20 cellular contexts compared by ENCODE assay signal in the genomic region with DNA sequence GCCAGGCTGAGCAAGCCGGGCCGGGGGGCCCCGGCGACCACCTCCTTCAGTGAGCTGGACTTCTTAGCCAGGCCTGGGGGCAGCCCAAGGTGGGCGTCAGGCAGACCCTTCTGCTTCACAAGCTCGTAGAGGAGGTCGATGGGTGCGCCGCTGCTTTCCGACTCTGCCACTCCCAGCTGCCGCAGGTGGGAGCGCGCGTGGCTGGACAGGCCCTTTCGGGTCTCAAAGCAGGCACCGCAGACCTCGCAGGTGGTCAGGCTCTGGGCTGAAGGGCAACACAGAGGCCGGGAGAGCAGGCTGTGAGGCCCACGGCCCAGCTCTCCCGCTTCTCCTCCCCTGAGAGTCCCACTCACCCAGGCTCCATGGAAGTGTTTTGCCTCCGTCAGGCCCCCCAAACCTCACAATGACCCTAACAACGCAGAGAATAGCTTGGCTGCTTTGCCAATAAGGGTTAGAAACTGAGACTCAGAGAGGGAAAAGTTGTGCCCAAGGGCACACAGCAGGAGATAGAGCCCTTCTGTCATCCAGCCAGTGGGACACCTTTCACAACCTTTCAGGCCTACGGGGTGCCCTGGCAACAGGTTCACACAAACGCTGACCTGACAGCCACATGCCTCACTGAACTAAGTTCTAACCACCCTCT. TPM values are rescaled to one million over a fixed set of nuclear protein-coding genes. Genes with fewer than 3 reads are reported as not detected.
DNase-seq lines count a peak whose midpoint lies in the region; ATAC-seq, FAIRE-seq and TF ChIP-seq lines count a peak whose summit lies in the region.
"Had no signal": no experiment of that assay in that cellular context is flagged by ENCODE, and none has a peak within 500 bp of the region (broad histone marks: within the 10 kb centered on the region; RNA-seq: fewer than 3 reads in every experiment).

No MANE protein-coding gene starts in this region.

- CTCF ChIA-PET in CD4-positive, alpha-beta memory T cell (lab: Charles Lee; ENCODE audit: partially characterized antibody), result interaction anchor here (3.0 to 4.7 kb wide), 2 partner anchors 11 to 126 kb away, joined by 12 to 32 read pairs; a partner anchor contains a TSS
- CTCF ChIA-PET in K562 (lab: Yijun Ruan, JAX; ENCODE audit: low intra/inter-chr PET ratio), result no interaction called here

- DNase-seq in CD4-positive, alpha-beta memory T cell, result no peak
- DNase-seq in K562 (ENCODE audit: extremely low read depth in 1 of 4, low spot score in 3 of 4) (no peak), osteoblast (ENCODE audit: insufficient read length, low spot score, missing footprints) (peak; percentile 76), SW480 (ENCODE audit: low spot score) (no peak), NCI-H510A (lab: John Stamatoyannopoulos, UW) (no peak)
- DNase-seq: adrenal gland; colonic mucosa; COR-L47; GF-D8; MG63; NCI-H2081; retina; SIG-M5; stimulated activated CD4-positive, alpha-beta T cell treated with anti-CD3 and anti-CD28 coated beads, Interleukin-1b, Interleukin-23, amount 100 ng/mL, for 48 hours; upper lobe of left lung had no signal

- TF ChIP-seq RAD21 in K562 (CRISPR knock-in tag; conservative IDR thresholded peaks at IDR 0.05 in 1 of 2, IDR thresholded peaks at IDR 0.05 in 1 of 2), result no peak

- H3K4me2 ChIP-seq in K562 (ENCODE audit: insufficient read depth, low read length), result no peak overlapping the region
- H3K4me2 ChIP-seq in osteoblast (ENCODE audit: insufficient read depth, low read length), result no peak overlapping the region

- H3K27me3 ChIP-seq in CD4-positive, alpha-beta memory T cell (ENCODE audit: insufficient read depth, low read length), result no peaks in the 10 kb centered on the region
- H3K27me3 ChIP-seq in HUES6 (ENCODE audit: control insufficient read depth, insufficient read depth, low read length) (no peaks in the 10 kb centered on the region), K562 (ENCODE audit: control insufficient read depth in 2 of 2, insufficient read depth in 2 of 2, low read length in 2 of 2) (no peaks in the 10 kb centered on the region), osteoblast (ENCODE audit: insufficient read depth, low read length) (no peaks in the 10 kb centered on the region)
- H3K27me3 ChIP-seq: adrenal gland, colonic mucosa, heart left ventricle, MG63, upper lobe of left lung had no signal

- TF ChIP-seq EP300 in K562 (IDR thresholded peaks at IDR 0.05; ENCODE audit: low read length), result no peak

- H3K79me2 ChIP-seq in K562 (ENCODE audit: control insufficient read depth, insufficient read depth, low read length) (peaks cover 44% of the 10 kb centered on the region), osteoblast (ENCODE audit: insufficient read depth, low read length) (peaks cover 54% of the 10 kb centered on the region)

- H3K9me1 ChIP-seq in K562 (ENCODE audit: control insufficient read depth, insufficient read depth, low read length), result peaks cover 5% of the 10 kb centered on the region

- TF ChIP-seq CTCF in K562 (IDR thresholded peaks at IDR 0.05 in 2 of 3, conservative IDR thresholded peaks at IDR 0.05 in 1 of 3; ENCODE audit: insufficient read depth in 2 of 3, low read depth in 1 of 3, low read length in 3 of 3), result no peak
- no peak for TF ChIP-seq CTCF in osteoblast (IDR thresholded peaks at IDR 0.05; ENCODE audit: extremely low read depth, low read depth, low read length)

- no peaks in the 10 kb centered on the region for H3K9me3 ChIP-seq in CD4-positive, alpha-beta memory T cell (ENCODE audit: control insufficient read depth in 1 of 2, low read length in 2 of 2)
- no peaks in the 10 kb centered on the region for H3K9me3 ChIP-seq in HUES6 (ENCODE audit: control insufficient read depth, insufficient read depth, low read depth, low read length)
- no peaks in the 10 kb centered on the region for H3K9me3 ChIP-seq in K562 (replicated peaks; ENCODE audit: control insufficient read depth, insufficient read depth, low read depth, low read length)
- no peaks in the 10 kb centered on the region for H3K9me3 ChIP-seq in osteoblast (ENCODE audit: low read depth, low read length)
- H3K9me3 ChIP-seq: adrenal gland, colonic mucosa, heart left ventricle, MG63, upper lobe of left lung had no signal

- H3K27ac ChIP-seq in CD4-positive, alpha-beta memory T cell (ENCODE audit: low read depth, low read length), result no peak overlapping the region
- H3K27ac ChIP-seq in HUES6 (ENCODE audit: low read depth, low read length), result no peak overlapping the region
- H3K27ac ChIP-seq in K562 (ENCODE audit: extremely low read depth, low read depth, low read length), result no peak overlapping the region
- no peak overlapping the region for H3K27ac ChIP-seq in osteoblast (ENCODE audit: low read depth, low read length)
- H3K27ac ChIP-seq: adrenal gland, colonic mucosa, heart left ventricle, upper lobe of left lung had no signal

- no TSS peak for BruUV-seq in K562 (replicated peaks; lab: Mats Ljungman, UMichigan)

- POLR2A ChIA-PET in CD4-positive, alpha-beta memory T cell (lab: Charles Lee; ENCODE audit: partially characterized antibody), result interaction anchor here (0.8 to 2.2 kb wide), 6 partner anchors 11 to 126 kb away, joined by 3 to 14 read pairs (median 4); a partner anchor contains a TSS
- POLR2A ChIA-PET in K562 (lab: Yijun Ruan, JAX), result interaction anchor here (1.3 to 4.0 kb wide), 2 partner anchors 11 to 51 kb away, joined by 4 to 54 read pairs; a partner anchor contains a TSS

- no peak overlapping the region for H3K4me3 ChIP-seq in CD4-positive, alpha-beta memory T cell (ENCODE audit: low read length in 2 of 2)
- H3K4me3 ChIP-seq in HUES6 (ENCODE audit: low read depth, low read length) (no peak overlapping the region), K562 (no peak overlapping the region), osteoblast (ENCODE audit: insufficient read depth, low read length) (no peak overlapping the region)
- H3K4me3 ChIP-seq: adrenal gland, colonic mucosa had no signal

- H3K9me3 Mint-ChIP-seq in CD4-positive, alpha-beta memory T cell, result peaks cover 0 to 3% (median 0%) of the 10 kb centered on the region in 8 donors

- WGBS in K562 (ENCODE audit: insufficient coverage, low coverage, missing lambda C conversion rate), result 94% methylated on average over 21 of the region's 24 CpGs

- H3K4me1 Mint-ChIP-seq in CD4-positive, alpha-beta memory T cell, result peaks cover 26 to 48% (median 33%) of the 10 kb centered on the region in 4 donors

- no peak for FAIRE-seq in K562 (lab: Jason Lieb, UNC)

- H4K20me1 ChIP-seq in K562 (replicated peaks; ENCODE audit: control insufficient read depth, insufficient read depth, low read length), result no peaks in the 10 kb centered on the region
- H4K20me1 ChIP-seq in osteoblast (ENCODE audit: insufficient read depth, low read length), result peaks cover 22% of the 10 kb centered on the region

- peak overlapping the region in 2 of 7 donors; percentile 46 to 86 for H3K27ac Mint-ChIP-seq in CD4-positive, alpha-beta memory T cell

- ATAC-seq in K562 (no peak), HG02840 (IDR thresholded peaks at IDR 0.05; ENCODE audit: low FRiP score, unreplicated experiment) (no peak)
- ATAC-seq: esophagus mucosa, heart left ventricle had no signal

- H2AFZ ChIP-seq in K562 (ENCODE audit: low read depth, low read length) (no peak overlapping the region), osteoblast (ENCODE audit: low read length) (no peak overlapping the region)

- peak overlapping the region in 6 of 8 donors; percentile 7 to 94 (median 62) for H3K4me3 Mint-ChIP-seq in CD4-positive, alpha-beta memory T cell

- in situ Hi-C loops in K562 (cut with MboI), result no loop called here

- H3K4me1 ChIP-seq in CD4-positive, alpha-beta memory T cell (ENCODE audit: insufficient read depth, low read length), result peaks cover 31% of the 10 kb centered on the region
- H3K4me1 ChIP-seq in HUES6 (ENCODE audit: control insufficient read depth, insufficient read depth, low read length) (peaks cover 12% of the 10 kb centered on the region; the same call in 1 of the 2 replicates), K562 (replicated peaks in 1 of 2; ENCODE audit: control insufficient read depth in 2 of 2, insufficient read depth in 2 of 2, low read length in 2 of 2) (peaks cover 8 to 48% of the 10 kb centered on the region in 2 experiments; a peak in 4 of 5 replicates), osteoblast (ENCODE audit: insufficient read depth, low read length) (peaks cover 18% of the 10 kb centered on the region)

- peaks cover 12 to 26% of the 10 kb centered on the region in 2 donors for H3K36me3 Mint-ChIP-seq in CD4-positive, alpha-beta memory T cell

- intact Hi-C loops in CD4-positive, alpha-beta memory T cell (cut with micrococcal nuclease), result no loop called here
- intact Hi-C loops in K562 (cut with micrococcal nuclease), result no loop called here

- no peaks in the 10 kb centered on the region for H3K27me3 Mint-ChIP-seq in CD4-positive, alpha-beta memory T cell

- TF ChIP-seq POLR2A in K562 (conservative IDR thresholded peaks at IDR 0.05), result no peak

- H3K9ac ChIP-seq in HUES6 (ENCODE audit: low read length) (peak overlapping the region; percentile 15), K562 (ENCODE audit: insufficient read depth in 1 of 2, low read depth in 2 of 2, low read length in 2 of 2) (peak overlapping the region in 1 of 2 experiments; percentile 99; a peak in 2 of 4 replicates)

- H3K36me3 ChIP-seq in CD4-positive, alpha-beta memory T cell (ENCODE audit: insufficient read depth, low read length), result peaks cover 19% of the 10 kb centered on the region
- H3K36me3 ChIP-seq in HUES6 (ENCODE audit: control insufficient read depth, insufficient read depth, low read length) (peaks cover 31% of the 10 kb centered on the region), K562 (ENCODE audit: control insufficient read depth, insufficient read depth, low read length) (peaks cover 60% of the 10 kb centered on the region), osteoblast (ENCODE audit: insufficient read depth, low read length) (peaks cover 15% of the 10 kb centered on the region)

RNA-seq across cellular contexts. Expression of a gene that starts 11.2 kb away (rescaled TPM):
- 100 to 1,000 TPM; 177 to 182 TPM for total RNA-seq in CD4-positive, alpha-beta memory T cell
- polyA plus RNA-seq in CD4-positive, alpha-beta memory T cell, result 10 to 100 TPM; 31.4 to 61.4 TPM
- 365 and 641 TPM in 2 replicates for total RNA-seq in K562 (2011; cell fraction: chromatin; rRNA removed; ENCODE audit: low replicate concordance)
- total RNA-seq in K562 (2011; cell fraction: nucleolus; rRNA removed), result 279 and 316 TPM in 2 replicates
- 296 and 300 TPM in 2 replicates for total RNA-seq in K562 (2011; cell fraction: nucleoplasm; rRNA removed)
- total RNA-seq in K562 (2014; rRNA removed) (108 and 121 TPM in 2 replicates), K562 (2014; rRNA removed; fragmentation: Illumina TruSeq; extraction: Trizol) (61.1 and 65.5 TPM in 2 replicates), K562 (2015; rRNA removed; fragmentation: Illumina TruSeq; extraction: Trizol) (66.6 and 70.7 TPM in 2 replicates), K562 (2021) (107 and 116 TPM in 2 replicates), osteoblast (63.9 and 69.5 TPM in 2 replicates)
- polyA plus RNA-seq in K562 (2011; rRNA removed) (56.8 and 95.7 TPM in 2 replicates), K562 (2014; fragmentation: Illumina TruSeq; extraction: Trizol) (75.8 and 84.0 TPM in 2 replicates), K562 (2014; fragmentation: Nextera tagmentation; extraction: Ambion mirVana) (1 to 10 TPM; 2.4 to 7.0 TPM), K562 (2014; rRNA removed) (92.5 and 111 TPM in 2 replicates)
- polyA plus RNA-seq in K562 (2011; cell fraction: cytosol; rRNA removed), result 40.7 and 50.0 TPM in 2 replicates
- polyA plus RNA-seq in K562 (2011; cell fraction: nucleus; rRNA removed), result 617 and 798 TPM in 2 replicates
- polyA plus RNA-seq in K562 (2012), result 66.2 and 79.9 TPM in 2 replicates
- 60.0 and 69.5 TPM in 2 replicates for polyA minus RNA-seq in K562 (2011; rRNA and poly(A)+ RNA removed)
- 41.5 and 61.7 TPM in 2 replicates for polyA minus RNA-seq in K562 (2011; cell fraction: cytosol; rRNA and poly(A)+ RNA removed)
- polyA minus RNA-seq in K562 (2011; cell fraction: nucleus; rRNA and poly(A)+ RNA removed), result 85.4 and 122 TPM in 2 replicates

RNA-seq across cellular contexts. Expression of a gene that starts 19.8 kb away (rescaled TPM):
- total RNA-seq in CD4-positive, alpha-beta memory T cell, result 10 to 100 TPM; 28.7 to 30.0 TPM
- polyA plus RNA-seq in CD4-positive, alpha-beta memory T cell, result 1 to 10 TPM in 1 of 2 donors, under 1 TPM in 1; 0.03 to 2.5 TPM
- 13.2 and 37.4 TPM in 2 replicates for total RNA-seq in K562 (2011; cell fraction: chromatin; rRNA removed; ENCODE audit: low replicate concordance)
- total RNA-seq in K562 (2011; cell fraction: nucleolus; rRNA removed), result 27.4 and 28.3 TPM in 2 replicates
- 20.2 and 22.8 TPM in 2 replicates for total RNA-seq in K562 (2011; cell fraction: nucleoplasm; rRNA removed)
- 13.9 and 16.0 TPM in 2 replicates for total RNA-seq in K562 (2014; rRNA removed)
- total RNA-seq in K562 (2014; rRNA removed; fragmentation: Illumina TruSeq; extraction: Trizol), result 1.1 and 1.3 TPM in 2 replicates
- 4.8 and 5.4 TPM in 2 replicates for total RNA-seq in K562 (2015; rRNA removed; fragmentation: Illumina TruSeq; extraction: Trizol)
- total RNA-seq in K562 (2021), result 32.7 and 37.5 TPM in 2 replicates
- polyA plus RNA-seq in K562 (2011; rRNA removed), result 3.7 and 4.7 TPM in 2 replicates
- 5.3 and 12.2 TPM in 2 replicates for polyA plus RNA-seq in K562 (2011; cell fraction: cytosol; rRNA removed)
- 16.0 and 33.9 TPM in 2 replicates for polyA plus RNA-seq in K562 (2011; cell fraction: nucleus; rRNA removed)
- 18.0 and 22.2 TPM in 2 replicates for polyA plus RNA-seq in K562 (2012)
- polyA plus RNA-seq in K562 (2014; fragmentation: Illumina TruSeq; extraction: Trizol), result 9.4 and 22.9 TPM in 2 replicates
- polyA plus RNA-seq in K562 (2014; fragmentation: Nextera tagmentation; extraction: Ambion mirVana), result under 1 TPM; 0.06 to 0.08 TPM
- 19.1 and 21.8 TPM in 2 replicates for polyA plus RNA-seq in K562 (2014; rRNA removed)
- 0.63 and 1.1 TPM in 2 replicates for polyA minus RNA-seq in K562 (2011; rRNA and poly(A)+ RNA removed)
- polyA minus RNA-seq in K562 (2011; cell fraction: cytosol; rRNA and poly(A)+ RNA removed), result 7.5 and 9.4 TPM in 2 replicates
- 5.3 and 6.5 TPM in 2 replicates for polyA minus RNA-seq in K562 (2011; cell fraction: nucleus; rRNA and poly(A)+ RNA removed)
- total RNA-seq in osteoblast, result 8.3 and 9.8 TPM in 2 replicates

RNA-seq across cellular contexts. Expression of a gene that starts 34.4 kb away (rescaled TPM):
- 100 to 1,000 TPM; 229 to 238 TPM for total RNA-seq in CD4-positive, alpha-beta memory T cell
- 100 to 1,000 TPM in 1 of 2 donors, 10 to 100 TPM in 1; 37.4 to 106 TPM for polyA plus RNA-seq in CD4-positive, alpha-beta memory T cell
- total RNA-seq in K562 (2011; cell fraction: chromatin; rRNA removed; ENCODE audit: low replicate concordance), result 0.35 TPM in 1 of 2 replicates, not detected in the other
- total RNA-seq in K562 (2011; cell fraction: nucleolus; rRNA removed), result 0.13 TPM in 1 of 2 replicates, not detected in the other
- total RNA-seq in K562 (2011; cell fraction: nucleoplasm; rRNA removed), result 2.5 TPM in 1 of 2 replicates, not detected in the other
- total RNA-seq in K562 (2014; rRNA removed) (0.04 TPM in 1 of 2 replicates, not detected in the other), K562 (2014; rRNA removed; fragmentation: Illumina TruSeq; extraction: Trizol) (not detected in 2 replicates), K562 (2015; rRNA removed; fragmentation: Illumina TruSeq; extraction: Trizol) (not detected in 2 replicates), K562 (2021) (0.44 and 0.87 TPM in 2 replicates), osteoblast (under 0.01 TPM in 2 replicates)
- polyA plus RNA-seq in K562 (2011; rRNA removed) (not detected in 2 replicates), K562 (2014; fragmentation: Illumina TruSeq; extraction: Trizol) (not detected in 2 replicates), K562 (2014; fragmentation: Nextera tagmentation; extraction: Ambion mirVana) (not detected), K562 (2014; rRNA removed) (0.07 TPM in 1 of 2 replicates, not detected in the other)
- 0.01 TPM in 1 of 2 replicates, not detected in the other for polyA plus RNA-seq in K562 (2011; cell fraction: cytosol; rRNA removed)
- 0.04 and 0.16 TPM in 2 replicates for polyA plus RNA-seq in K562 (2011; cell fraction: nucleus; rRNA removed)
- 0.08 and 0.16 TPM in 2 replicates for polyA plus RNA-seq in K562 (2012)
- not detected in 2 replicates for polyA minus RNA-seq in K562 (2011; rRNA and poly(A)+ RNA removed)
- polyA minus RNA-seq in K562 (2011; cell fraction: cytosol; rRNA and poly(A)+ RNA removed), result not detected in 2 replicates
- not detected in 2 replicates for polyA minus RNA-seq in K562 (2011; cell fraction: nucleus; rRNA and poly(A)+ RNA removed)
- total RNA-seq: kidney epithelial cell had no signal

RNA-seq across cellular contexts. Expression of a gene that starts 49.4 kb away (rescaled TPM):
- total RNA-seq in CD4-positive, alpha-beta memory T cell, result under 1 TPM; 0.61 to 0.91 TPM
- under 1 TPM; 0.19 to 0.23 TPM for polyA plus RNA-seq in CD4-positive, alpha-beta memory T cell
- total RNA-seq in K562 (2011; cell fraction: chromatin; rRNA removed; ENCODE audit: low replicate concordance), result not detected in 2 replicates
- not detected in 2 replicates for total RNA-seq in K562 (2011; cell fraction: nucleolus; rRNA removed)
- not detected in 2 replicates for total RNA-seq in K562 (2011; cell fraction: nucleoplasm; rRNA removed)
- total RNA-seq in K562 (2014; rRNA removed) (not detected in 2 replicates), K562 (2014; rRNA removed; fragmentation: Illumina TruSeq; extraction: Trizol) (not detected in 2 replicates), K562 (2015; rRNA removed; fragmentation: Illumina TruSeq; extraction: Trizol) (not detected in 2 replicates), K562 (2021) (not detected in 2 replicates), osteoblast (not detected in 2 replicates)
- polyA plus RNA-seq in K562 (2011; rRNA removed) (not detected in 2 replicates), K562 (2014; fragmentation: Illumina TruSeq; extraction: Trizol) (not detected in 2 replicates), K562 (2014; fragmentation: Nextera tagmentation; extraction: Ambion mirVana) (not detected), K562 (2014; rRNA removed) (not detected in 2 replicates)
- not detected in 2 replicates for polyA plus RNA-seq in K562 (2011; cell fraction: cytosol; rRNA removed)
- polyA plus RNA-seq in K562 (2011; cell fraction: nucleus; rRNA removed), result not detected in 2 replicates
- polyA plus RNA-seq in K562 (2012), result not detected in 2 replicates
- polyA minus RNA-seq in K562 (2011; rRNA and poly(A)+ RNA removed), result not detected in 2 replicates
- not detected in 2 replicates for polyA minus RNA-seq in K562 (2011; cell fraction: cytosol; rRNA and poly(A)+ RNA removed)
- not detected in 2 replicates for polyA minus RNA-seq in K562 (2011; cell fraction: nucleus; rRNA and poly(A)+ RNA removed)
- total RNA-seq: adrenal gland, colonic mucosa, esophagus mucosa, heart left ventricle, kidney epithelial cell, upper lobe of left lung had no signal
- polyA plus RNA-seq: adrenal gland, heart left ventricle had no signal

RNA-seq across cellular contexts. Expression of a gene that starts 50.4 kb away (rescaled TPM):
- total RNA-seq in CD4-positive, alpha-beta memory T cell, result 10 to 100 TPM; 69.9 to 71.5 TPM
- polyA plus RNA-seq in CD4-positive, alpha-beta memory T cell, result 10 to 100 TPM; 10.8 to 23.6 TPM
- total RNA-seq in K562 (2011; cell fraction: chromatin; rRNA removed; ENCODE audit: low replicate concordance), result 47.6 and 50.3 TPM in 2 replicates
- 26.3 and 27.0 TPM in 2 replicates for total RNA-seq in K562 (2011; cell fraction: nucleolus; rRNA removed)
- total RNA-seq in K562 (2011; cell fraction: nucleoplasm; rRNA removed), result 22.2 and 28.7 TPM in 2 replicates
- total RNA-seq in K562 (2014; rRNA removed) (33.5 and 34.2 TPM in 2 replicates), K562 (2014; rRNA removed; fragmentation: Illumina TruSeq; extraction: Trizol) (13.3 and 13.8 TPM in 2 replicates), K562 (2015; rRNA removed; fragmentation: Illumina TruSeq; extraction: Trizol) (20.2 and 22.6 TPM in 2 replicates), K562 (2021) (49.9 and 56.5 TPM in 2 replicates), osteoblast (18.1 and 18.6 TPM in 2 replicates)
- polyA plus RNA-seq in K562 (2011; rRNA removed) (15.0 and 18.4 TPM in 2 replicates), K562 (2014; fragmentation: Illumina TruSeq; extraction: Trizol) (14.6 and 17.0 TPM in 2 replicates), K562 (2014; fragmentation: Nextera tagmentation; extraction: Ambion mirVana) (1 to 10 TPM; 3.4 to 4.4 TPM), K562 (2014; rRNA removed) (25.5 and 27.4 TPM in 2 replicates)
- 13.4 and 17.8 TPM in 2 replicates for polyA plus RNA-seq in K562 (2011; cell fraction: cytosol; rRNA removed)
- 42.2 and 65.9 TPM in 2 replicates for polyA plus RNA-seq in K562 (2011; cell fraction: nucleus; rRNA removed)
- 17.0 and 17.1 TPM in 2 replicates for polyA plus RNA-seq in K562 (2012)
- 9.5 and 10.9 TPM in 2 replicates for polyA minus RNA-seq in K562 (2011; rRNA and poly(A)+ RNA removed)
- polyA minus RNA-seq in K562 (2011; cell fraction: cytosol; rRNA and poly(A)+ RNA removed), result 15.0 and 18.3 TPM in 2 replicates
- polyA minus RNA-seq in K562 (2011; cell fraction: nucleus; rRNA and poly(A)+ RNA removed), result 9.3 and 10.6 TPM in 2 replicates

Comparison
In these comparisons a context has a peak if more than half of its experiments do, and no peak if none do; other contexts are left out.
1. RNA of a gene that starts 34.4 kb away (total RNA-seq): 229 to 238 TPM in CD4-positive, alpha-beta memory T cell; 0.04 to 2.5 TPM in K562 and under 0.01 TPM in osteoblast; every median in the first group is over 10 times any median in the second.